Comparison of ENCODE assay signal across 17 cellular contexts in the genomic region with DNA sequence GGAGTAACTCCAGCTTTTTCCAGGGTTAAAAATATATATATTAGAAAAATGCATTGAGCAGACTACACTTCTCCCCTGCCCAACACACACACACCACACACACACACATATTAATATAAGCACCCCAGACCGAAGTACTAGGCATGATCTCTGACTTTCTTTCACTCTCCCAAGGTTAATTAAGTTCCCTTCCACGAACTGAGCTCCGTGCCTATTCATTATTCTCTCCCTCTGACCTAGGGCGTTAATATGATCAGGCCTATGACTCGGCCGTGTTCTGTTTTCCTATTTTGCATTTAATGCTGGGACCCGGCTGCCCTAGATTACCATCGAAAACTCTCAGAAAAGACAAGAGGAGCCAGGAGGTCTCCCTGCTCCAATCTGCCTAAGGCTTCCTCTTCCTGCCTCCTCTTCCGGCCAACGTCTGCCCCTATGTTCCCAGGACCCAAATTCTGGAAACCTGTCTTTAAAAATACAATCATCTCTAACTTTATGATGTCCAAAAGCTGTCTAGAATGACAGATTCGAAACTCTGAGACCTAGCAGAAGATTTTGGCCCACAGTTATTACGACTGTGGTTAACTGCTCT. TPM values are rescaled to one million over a fixed set of nuclear protein-coding genes. Genes with fewer than 3 reads are reported as not detected.
DNase-seq lines count a peak whose midpoint lies in the region; ATAC-seq and TF ChIP-seq lines count a peak whose summit lies in the region.
"Had no signal": no experiment of that assay in that cellular context is flagged by ENCODE, and none has a peak within 500 bp of the region (broad histone marks: within the 10 kb centered on the region; RNA-seq: fewer than 3 reads in every experiment).

No MANE protein-coding gene starts in this region.

- no peaks in the 10 kb centered on the region for H3K79me2 ChIP-seq in Loucy (ENCODE audit: insufficient read depth, low read length)

- H3F3A ChIP-seq in Loucy (ENCODE audit: low read depth), result no peaks in the 10 kb centered on the region

- ATAC-seq in right lobe of liver, result no peak
- ATAC-seq: naive thymus-derived CD4-positive, alpha-beta T cell; T-cell had no signal

- peak overlapping the region; percentile 72 for H3K4me3 Mint-ChIP-seq in nephron progenitor cell

- TF ChIP-seq CTCF in GM13976 (IDR thresholded peaks at IDR 0.05; ENCODE audit: borderline replicate concordance, control extremely low read depth, extremely low read depth, insufficient read depth, missing control alignments), result no peak
- TF ChIP-seq CTCF in Loucy (conservative IDR thresholded peaks at IDR 0.05; ENCODE audit: low read length), result no peak
- TF ChIP-seq CTCF in nephron progenitor cell (IDR thresholded peaks at IDR 0.05), result no peak
- no peak for TF ChIP-seq CTCF in right lobe of liver (IDR thresholded peaks at IDR 0.05)

- intact Hi-C loops in right lobe of liver (cut with DNase I), result no loop called here

- H3K9me3 ChIP-seq in Loucy (ENCODE audit: insufficient read depth, low read depth, low read length) (no peaks in the 10 kb centered on the region), right lobe of liver (no peaks in the 10 kb centered on the region)

- no peak for TF ChIP-seq POLR2A in right lobe of liver (IDR thresholded peaks at IDR 0.05)

- in situ Hi-C loops in GM13976 (cut with MboI; ENCODE audit: low sequenced_read_pairs, unreplicated experiment), result loop anchor here (25.0 kb wide), 2 partner anchors 284 to 1316 kb away; no protein-coding TSS in a partner anchor

- H3K4me1 ChIP-seq in Loucy (ENCODE audit: insufficient read depth, low read length, poor library complexity, severe bottlenecking) (peaks cover 11% of the 10 kb centered on the region), right lobe of liver (peaks cover 0 to 32% (median 6%) of the 10 kb centered on the region in 4 donors)

- H3K9me3 Mint-ChIP-seq in nephron progenitor cell, result peaks cover 4% of the 10 kb centered on the region
- H3K9me3 Mint-ChIP-seq: T-cell had no signal

- peaks cover 99% of the 10 kb centered on the region for H3K27me3 Mint-ChIP-seq in nephron progenitor cell (ENCODE audit: low read depth, poor library complexity)

- H3K9me2 ChIP-seq in Loucy (replicated peaks; ENCODE audit: low read depth, low read length), result no peaks in the 10 kb centered on the region

- H4K20me1 ChIP-seq in Loucy (ENCODE audit: insufficient read depth, low read length, poor library complexity, severe bottlenecking), result no peaks in the 10 kb centered on the region

- WGBS in right lobe of liver (ENCODE audit: insufficient coverage, low coverage, low lambda C conversion rate, missing lambda C conversion rate), result 9% methylated on average over 12 of the region's 12 CpGs

- H3K4me3 ChIP-seq in Loucy (ENCODE audit: low read length, poor library complexity, severe bottlenecking) (peak overlapping the region; percentile 11), right lobe of liver (no peak overlapping the region)

- H2AFZ ChIP-seq in Loucy (ENCODE audit: low read length), result peak overlapping the region; percentile 71

- H3K36me3 Mint-ChIP-seq in nephron progenitor cell (ENCODE audit: low read depth), result no peaks in the 10 kb centered on the region
- H3K36me3 Mint-ChIP-seq: T-cell had no signal

- H3K27ac Mint-ChIP-seq in nephron progenitor cell, result no peak overlapping the region
- H3K27ac Mint-ChIP-seq: naive thymus-derived CD4-positive, alpha-beta T cell; T-cell had no signal

- peaks cover 85% of the 10 kb centered on the region for H3K4me1 Mint-ChIP-seq in nephron progenitor cell

- H3K36me3 ChIP-seq in Loucy (ENCODE audit: insufficient read depth, low read length), result no peaks in the 10 kb centered on the region
- no peaks in the 10 kb centered on the region for H3K36me3 ChIP-seq in right lobe of liver

- H3K4me2 ChIP-seq in Loucy (ENCODE audit: low read depth, low read length, poor library complexity, severe bottlenecking), result peak overlapping the region; percentile 43
- H3K4me2 ChIP-seq: KMS-11 had no signal

- no peak overlapping the region for H3K9ac ChIP-seq in Loucy (ENCODE audit: low read depth, low read length, poor library complexity, severe bottlenecking)
- H3K9ac ChIP-seq: KMS-11 had no signal

- H3K27me3 ChIP-seq in Loucy (ENCODE audit: insufficient read depth, low read length, poor library complexity, severe bottlenecking) (no peaks in the 10 kb centered on the region), right lobe of liver (peaks cover 6 to 64% of the 10 kb centered on the region in 2 donors)

- peak overlapping the region; percentile 39 for H3K27ac ChIP-seq in cingulate gyrus (ENCODE audit: low read depth, low read length)
- no peak overlapping the region for H3K27ac ChIP-seq in right lobe of liver
- H3K27ac ChIP-seq: KMS-11 had no signal

- DNase-seq in GM13976 (ENCODE audit: low spot score), result peak; percentile 23
- DNase-seq in nephron progenitor cell, result no peak
- DNase-seq in anterior cingulate cortex (lab: John Stamatoyannopoulos, UW), result no peak
- DNase-seq in COR-L47 (lab: John Stamatoyannopoulos, UW), result no peak
- no peak for DNase-seq in NCI-H748 (lab: John Stamatoyannopoulos, UW; ENCODE audit: unreplicated experiment)
- DNase-seq in right lobe of liver, result no peak
- DNase-seq: activated CD4-positive, CD25-positive, alpha-beta regulatory T cell treated with anti-CD3 and anti-CD28 coated beads, Interleukin-2, amount 50 U/mL, for 72 hours; naive thymus-derived CD4-positive, alpha-beta T cell; T-cell had no signal

RNA-seq across cellular contexts. Expression of a gene that starts 6.1 kb away (rescaled TPM):
- total RNA-seq in right lobe of liver, result not detected
- total RNA-seq: fibroblast of lung; liver; naive thymus-derived CD4-positive, alpha-beta T cell; NCI-H460; renal cortical epithelial cell; subcutaneous adipose tissue; T-cell had no signal
